ENCODE assay signal across 8 cellular contexts in the genomic region with DNA sequence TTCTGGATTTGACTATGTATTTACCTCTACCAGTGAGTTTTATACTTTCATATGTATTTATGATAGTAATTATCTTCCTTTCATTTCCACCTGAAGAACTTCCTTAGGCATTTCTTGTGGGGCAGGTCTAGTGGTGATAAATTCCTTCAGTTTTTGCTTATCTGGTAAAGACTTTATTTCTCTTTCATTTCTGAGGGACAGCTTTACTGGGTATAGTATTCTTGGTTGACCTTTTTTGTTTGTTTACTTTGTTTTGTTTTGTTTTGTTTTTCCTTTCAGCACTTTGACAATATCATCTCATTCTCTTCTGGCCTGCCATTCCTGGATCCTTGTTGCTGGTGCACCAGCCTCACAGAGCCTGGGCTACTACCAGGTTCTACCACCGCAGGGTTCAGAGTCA.
"Had no signal": no experiment of that assay in that cellular context is flagged by ENCODE, and none has a peak within 500 bp of the region (broad histone marks: within the 10 kb centered on the region; RNA-seq: fewer than 3 reads in every experiment).

No MANE protein-coding gene starts in this region.

- ATAC-seq: HCT116 had no signal

- H3K4me1 ChIP-seq: HAP-1 had no signal

- H3K4me3 Mint-ChIP-seq: IgD-negative memory B cell had no signal

- H3K9ac ChIP-seq: GM23248 had no signal

- H2AFZ ChIP-seq: GM23248 had no signal

- DNase-seq: GM23248, GOT3, H7, KBM-7 had no signal

- H3K27ac ChIP-seq: GM23248 had no signal

- H3K4me3 ChIP-seq: GM23248, HAP-1 had no signal

- FAIRE-seq: HTR-8/SVneo had no signal

- H3K36me3 ChIP-seq: HAP-1 had no signal

- H3K9me3 ChIP-seq: HAP-1 had no signal

- H3K27ac Mint-ChIP-seq: IgD-negative memory B cell had no signal
